8 cellular contexts compared by ENCODE assay signal in the genomic region with DNA sequence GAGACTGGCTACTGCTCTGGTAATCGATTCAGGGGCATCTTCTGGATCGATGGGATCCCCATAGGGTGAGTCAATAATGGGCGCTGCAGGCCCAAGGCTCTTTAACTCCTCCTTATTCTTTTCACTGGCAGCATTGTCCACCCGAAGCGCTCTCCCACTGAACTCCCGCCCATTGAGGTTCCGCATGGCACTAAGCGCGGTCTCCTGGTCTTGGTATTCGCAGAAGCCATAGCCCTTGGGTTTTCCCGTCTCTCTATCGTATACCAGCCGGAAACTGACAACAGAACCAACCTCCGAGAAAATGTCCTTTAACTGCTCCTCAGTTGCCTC. TPM values are rescaled to one million over a fixed set of nuclear protein-coding genes. Genes with fewer than 3 reads are reported as not detected.
DNase-seq lines count a peak whose midpoint lies in the region; ATAC-seq, FAIRE-seq and TF ChIP-seq lines count a peak whose summit lies in the region.

No MANE protein-coding gene starts in this region.

- H2AFZ ChIP-seq in mesenchymal stem cell (ENCODE audit: low read depth, low read length), result no peak overlapping the region

- H3K9me3 ChIP-seq in KOPT-K1 (ENCODE audit: insufficient read depth, low read length, poor library complexity, severe bottlenecking) (peaks cover 9% of the 10 kb centered on the region), mesenchymal stem cell (ENCODE audit: control insufficient read depth, low read length) (no peaks in the 10 kb centered on the region)

- no peak overlapping the region for H2AK5ac ChIP-seq in mesenchymal stem cell (ENCODE audit: low read length, severe bottlenecking)

- peak overlapping the region; percentile 92 for H3K9ac ChIP-seq in mesenchymal stem cell (ENCODE audit: low read length)

- peak overlapping the region in 1 of 2 experiments; percentile 79 for H3K23ac ChIP-seq in mesenchymal stem cell (ENCODE audit: low read length in 2 of 2)

- TF ChIP-seq CTCF in bronchial epithelial cell (IDR thresholded peaks at IDR 0.05; ENCODE audit: insufficient read depth, low read length, severe bottlenecking), result no peak

- H2BK15ac ChIP-seq in mesenchymal stem cell (ENCODE audit: low read depth, poor library complexity, severe bottlenecking), result no peak overlapping the region

- H3K4me2 ChIP-seq in mesenchymal stem cell (ENCODE audit: low read length, poor library complexity, severe bottlenecking), result peak overlapping the region; percentile 74

- H3K4me1 ChIP-seq in mesenchymal stem cell (ENCODE audit: control insufficient read depth, insufficient read depth, low read depth, low read length), result peaks cover 15% of the 10 kb centered on the region

- WGBS in mesenchymal stem cell, result 2% methylated on average over 14 of the region's 14 CpGs

- H2BK120ac ChIP-seq in mesenchymal stem cell (ENCODE audit: low read depth, low read length), result no peak overlapping the region

- H3K36me3 ChIP-seq in KOPT-K1 (ENCODE audit: insufficient read depth, low read length) (peaks cover 44% of the 10 kb centered on the region), bronchial epithelial cell (ENCODE audit: control insufficient read depth, insufficient read depth, low read length) (peaks cover 2% of the 10 kb centered on the region), mesenchymal stem cell (ENCODE audit: control insufficient read depth in 1 of 2, insufficient read depth in 2 of 2, low read depth in 1 of 2, low read length in 2 of 2) (peaks cover 4 to 24% of the 10 kb centered on the region in 2 experiments)

- peak overlapping the region in 1 of 2 experiments; percentile 89 for H3K4ac ChIP-seq in mesenchymal stem cell (ENCODE audit: low read depth in 1 of 2, low read length in 2 of 2)

- H2BK5ac ChIP-seq in mesenchymal stem cell (ENCODE audit: low read depth, low read length, poor library complexity, severe bottlenecking), result no peak overlapping the region

- H3K4me3 ChIP-seq in bronchial epithelial cell (ENCODE audit: low read depth, low read length) (peak overlapping the region; percentile 56), mesenchymal stem cell (ENCODE audit: insufficient read depth in 1 of 2, low read depth in 1 of 2, low read length in 2 of 2) (peak overlapping the region; percentile 74 to 99)

- ATAC-seq in GM21723 (IDR thresholded peaks at IDR 0.05; ENCODE audit: unreplicated experiment), result peak; percentile 35

- H3K27me3 ChIP-seq in bronchial epithelial cell (ENCODE audit: control insufficient read depth, insufficient read depth, low read length) (no peaks in the 10 kb centered on the region), mesenchymal stem cell (ENCODE audit: control insufficient read depth in 1 of 2, insufficient read depth in 1 of 2, low read length in 2 of 2) (no peaks in the 10 kb centered on the region)

- H4K8ac ChIP-seq in mesenchymal stem cell (ENCODE audit: low read length), result peak overlapping the region; percentile 88

- H4K91ac ChIP-seq in mesenchymal stem cell (ENCODE audit: low read length), result no peak overlapping the region

- H3K18ac ChIP-seq in mesenchymal stem cell (ENCODE audit: low read depth in 1 of 2, low read length in 2 of 2), result peak overlapping the region; percentile 84 to 87

- H3K79me1 ChIP-seq in mesenchymal stem cell (replicated peaks; ENCODE audit: low read length, poor library complexity, severe bottlenecking), result peaks cover 12% of the 10 kb centered on the region

- H3K14ac ChIP-seq in mesenchymal stem cell (ENCODE audit: low read length in 2 of 2), result no peak overlapping the region

- FAIRE-seq in bronchial epithelial cell (lab: Jason Lieb, UNC), result no peak

- H3K27ac ChIP-seq in KOPT-K1 (ENCODE audit: low read depth, low read length, poor library complexity, severe bottlenecking) (peak overlapping the region; percentile 94), mesenchymal stem cell (ENCODE audit: low read length, poor library complexity, severe bottlenecking) (peak overlapping the region; percentile 98)

- no peak overlapping the region for H2BK12ac ChIP-seq in mesenchymal stem cell (ENCODE audit: low read length in 2 of 2)

- peak; percentile 53 for DNase-seq in ELR (ENCODE audit: low read depth)
- DNase-seq in bronchial epithelial cell (ENCODE audit: low read depth), result no peak
- DNase-seq in mesenchymal stem cell, result no peak
- peak; percentile 44 for DNase-seq in ureter (ENCODE audit: low spot score)
- DNase-seq in dedifferentiated amniotic fluid mesenchymal stem cell (ENCODE audit: extremely low spot score), result no peak
- DNase-seq in effector CD4-positive, alpha-beta T cell, result no peak

RNA-seq across cellular contexts. Expression of gene CSTF2T, which starts 0.3 kb away (rescaled TPM):
- 11.3 and 13.3 TPM in 2 replicates for total RNA-seq in bronchial epithelial cell
- polyA plus RNA-seq in mesenchymal stem cell (2013, experiment 1 of 2), result 7.5 TPM
- 7.7 TPM for polyA plus RNA-seq in mesenchymal stem cell (2013, experiment 2 of 2)
- 25.5 TPM for total RNA-seq in ureter

Comparison
In these comparisons a context has a peak if more than half of its experiments do, and no peak if none do; other contexts are left out.
1. DNase-seq: peak in ELR (single experiment) and ureter (single experiment); none in bronchial epithelial cell (single experiment), mesenchymal stem cell (single experiment), dedifferentiated amniotic fluid mesenchymal stem cell (single experiment) and effector CD4-positive, alpha-beta T cell (single experiment).